Comparison of ENCODE assay signal across 13 cellular contexts in genomic region chr3:196774845-196775422, GRCh38. TPM values are rescaled to one million over a fixed set of nuclear protein-coding genes. Genes with fewer than 3 reads are reported as not detected.
A peak's percentile ranks its signal among the peaks of the same experiment; 100 is the strongest.
DNase-seq lines count a peak whose midpoint lies in the region; ATAC-seq and TF ChIP-seq lines count a peak whose summit lies in the region.
"Had no signal": no experiment of that assay in that cellular context is flagged by ENCODE, and none has a peak within 500 bp of the region (broad histone marks: within the 10 kb centered on the region; RNA-seq: fewer than 3 reads in every experiment).

No MANE protein-coding gene starts in this region.

- H3K4me3 ChIP-seq in gastrocnemius medialis = no peak overlapping the region
- no peak overlapping the region for H3K4me3 ChIP-seq in BE2C (ENCODE audit: low read depth, low read length)
- no peak overlapping the region for H3K4me3 ChIP-seq in testis
- H3K4me3 ChIP-seq: lung had no signal

- WGBS in testis, 2 donors = 90 to 93% methylated on average over 6 of the region's 6 CpGs

- no peaks in the 10 kb centered on the region for H3K9me3 ChIP-seq in gastrocnemius medialis
- H3K9me3 ChIP-seq in BE2C = no peaks in the 10 kb centered on the region
- no peaks in the 10 kb centered on the region for H3K9me3 ChIP-seq in testis

- ATAC-seq in SK-N-SH treated with all-trans-retinoic acid at 6 μM for 48 hours (peak; percentile 35), esophagus mucosa (peak; percentile 39), gastrocnemius medialis (peak in 1 of 2 donors; percentile 6)
- ATAC-seq: HCT116 had no signal

- H3K4me1 ChIP-seq in gastrocnemius medialis (peaks cover 50 to 65% of the 10 kb centered on the region in 2 donors), BE2C (peaks cover 9% of the 10 kb centered on the region), testis (peaks cover 5% of the 10 kb centered on the region)

- TF ChIP-seq POLR2A in gastrocnemius medialis (IDR thresholded peaks at IDR 0.05) (no peak), testis (IDR thresholded peaks at IDR 0.05) (no peak)

- H3K27ac ChIP-seq in gastrocnemius medialis = peak overlapping the region; percentile 62 to 66 (median 64)
- peak overlapping the region in 1 of 2 donors; percentile 1 for H3K27ac ChIP-seq in testis
- H3K27ac ChIP-seq: KMS-11 had no signal

- in situ Hi-C loops in gastrocnemius medialis (cut with MboI; ENCODE audit: low sequenced_read_pairs in 4 of 4) = no loop called here

- DNase-seq in EL = peak; percentile 74
- no peak for DNase-seq in gastrocnemius medialis
- no peak for DNase-seq in BE2C
- DNase-seq in kidney tubule cell (ENCODE audit: low spot score) = no peak
- DNase-seq in testis = no peak
- DNase-seq: activated CD4-positive, alpha-beta T cell treated with anti-CD3 and anti-CD28 coated beads, Interleukin-2, amount 10 ng/mL, durations not matched to agents 24 days and 14 days; head of caudate nucleus; NCI-H1930 had no signal

- TF ChIP-seq CTCF in gastrocnemius medialis (IDR thresholded peaks at IDR 0.05 in 4 of 5, conservative IDR thresholded peaks at IDR 0.05 in 1 of 5) = no peak
- TF ChIP-seq CTCF in BE2C (IDR thresholded peaks at IDR 0.05; ENCODE audit: low read depth, low read length) = no peak
- no peak for TF ChIP-seq CTCF in testis (IDR thresholded peaks at IDR 0.05)

- intact Hi-C loops in gastrocnemius medialis (cut with DNase I; ENCODE audit: low total_unique reads) (no loop called here), testis (cut with DNase I; ENCODE audit: low total_unique reads) (no loop called here)

- H3K36me3 ChIP-seq in gastrocnemius medialis (no peaks in the 10 kb centered on the region), BE2C (peaks cover 8% of the 10 kb centered on the region), testis (ENCODE audit: low read depth, missing control alignments) (no peaks in the 10 kb centered on the region)

- H3K27me3 ChIP-seq in gastrocnemius medialis = no peaks in the 10 kb centered on the region
- no peaks in the 10 kb centered on the region for H3K27me3 ChIP-seq in BE2C
- H3K27me3 ChIP-seq in testis = no peaks in the 10 kb centered on the region

TF ChIP-seq in SK-N-SH treated with all-trans-retinoic acid at 6 μM for 48 hours, 23 proteins besides CTCF, POLR2A, EP300 and RAD21:
- TF ChIP-seq CSRNP3 (CRISPR knock-in tag; IDR thresholded peaks at IDR 0.05) (no peak), ISL1 (CRISPR knock-in tag; IDR thresholded peaks at IDR 0.05) (peak; percentile 60), ZC3H10 (CRISPR knock-in tag; IDR thresholded peaks at IDR 0.05) (0 out of 2 replicates have a peak, but pooled peaks have one; percentile 56), ZNF70 (CRISPR knock-in tag; IDR thresholded peaks at IDR 0.05) (no peak)

RNA-seq across cellular contexts. Expression of gene PAK2, which starts 35.3 kb away (rescaled TPM):
- total RNA-seq in esophagus mucosa (36.5 TPM), gastrocnemius medialis (10 to 100 TPM; 42.6 to 58.6 (median 50.1) TPM), testis (10 to 100 TPM; 47.4 to 49.2 TPM)
- polyA plus RNA-seq in BE2C (2012; ENCODE audit: insufficient read depth, insufficient read length, low read depth) = 43.8 TPM
- 30.7 TPM for polyA plus RNA-seq in testis (ENCODE audit: insufficient read depth, low read depth, low replicate concordance)
